Comparison of ENCODE assay signal across 8 cellular contexts in the genomic region with DNA sequence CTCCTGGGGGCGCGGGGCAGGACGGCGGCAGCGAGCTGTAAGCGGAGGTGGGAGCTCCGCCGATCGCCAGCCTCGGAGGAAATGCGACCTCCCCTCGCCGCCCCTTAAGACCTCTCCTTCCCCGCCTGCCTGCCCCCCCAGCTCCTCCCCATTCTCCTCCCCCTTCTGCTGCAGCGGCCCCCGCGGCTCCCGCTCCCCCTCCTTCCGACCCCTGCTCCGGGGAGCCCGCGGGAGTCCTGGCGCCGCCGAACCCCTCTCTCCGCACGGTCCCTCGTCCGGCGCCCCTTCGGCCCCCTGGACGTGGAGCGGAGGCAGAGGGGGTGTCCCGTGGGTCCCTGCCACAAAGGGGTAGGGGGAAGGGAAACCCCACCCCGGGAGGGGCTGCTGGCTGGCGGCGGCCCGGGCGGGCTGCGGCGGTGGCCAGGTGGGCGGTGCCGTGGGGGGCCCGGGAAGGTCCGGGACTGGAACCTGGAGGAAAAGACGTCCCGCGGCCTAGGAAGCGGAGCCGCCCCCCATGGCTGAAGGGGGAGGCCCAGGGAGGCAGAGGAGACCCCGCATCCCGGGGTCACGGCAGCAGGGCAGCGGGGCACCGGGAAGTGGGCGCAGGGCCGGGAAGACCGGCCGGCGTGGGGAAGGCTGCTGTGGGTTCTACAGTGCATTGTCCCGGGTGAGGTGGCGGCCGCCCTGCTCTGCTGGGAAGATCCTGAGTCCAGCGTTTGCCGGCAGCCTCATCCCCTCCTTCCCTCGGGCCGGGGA. TPM values are rescaled to one million over a fixed set of nuclear protein-coding genes. Genes with fewer than 3 reads are reported as not detected.
DNase-seq lines count a peak whose midpoint lies in the region; ATAC-seq and TF ChIP-seq lines count a peak whose summit lies in the region.

A gene with protein sequence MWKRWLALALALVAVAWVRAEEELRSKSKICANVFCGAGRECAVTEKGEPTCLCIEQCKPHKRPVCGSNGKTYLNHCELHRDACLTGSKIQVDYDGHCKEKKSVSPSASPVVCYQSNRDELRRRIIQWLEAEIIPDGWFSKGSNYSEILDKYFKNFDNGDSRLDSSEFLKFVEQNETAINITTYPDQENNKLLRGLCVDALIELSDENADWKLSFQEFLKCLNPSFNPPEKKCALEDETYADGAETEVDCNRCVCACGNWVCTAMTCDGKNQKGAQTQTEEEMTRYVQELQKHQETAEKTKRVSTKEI (minus strand): TSS at position 79 of the 756 bp plus-strand sequence. CDS start 246 bp downstream, outside the sequence.

- no peak for TF ChIP-seq POLR2A in Peyer's patch (IDR thresholded peaks at IDR 0.05)

- H3K4me1 ChIP-seq in Peyer's patch (peaks cover 0 to 7% (median 3%) of the 10 kb centered on the region in 4 donors), endocrine pancreas (ENCODE audit: control insufficient read depth, insufficient read depth, low read length) (no peaks in the 10 kb centered on the region)

- H3K27me3 ChIP-seq in Peyer's patch = no peaks in the 10 kb centered on the region
- no peaks in the 10 kb centered on the region for H3K27me3 ChIP-seq in endocrine pancreas (ENCODE audit: control insufficient read depth, insufficient read depth, low read length)

- H3K9ac ChIP-seq in endocrine pancreas (ENCODE audit: control insufficient read depth, insufficient read depth, low read length) = peak within 1 kb of the TSS; percentile 65

- H3K36me3 ChIP-seq in Peyer's patch (no peaks in the 10 kb centered on the region), endocrine pancreas (ENCODE audit: control insufficient read depth, insufficient read depth, low read length) (no peaks in the 10 kb centered on the region)

- H3K9me3 ChIP-seq in Peyer's patch = no peaks in the 10 kb centered on the region
- no peaks in the 10 kb centered on the region for H3K9me3 ChIP-seq in endocrine pancreas (ENCODE audit: control insufficient read depth, low read length)

- no peak for ATAC-seq in HG03095 (IDR thresholded peaks at IDR 0.05; ENCODE audit: unreplicated experiment)

- DNase-seq in GM03348 (ENCODE audit: low spot score) (peak; percentile 93), Peyer's patch (peak in 2 of 3 donors; percentile 51 to 56), lung microvascular endothelial cell (ENCODE audit: low read depth in 2 of 2) (peak in 1 of 2 donors; percentile 67)
- DNase-seq in central memory CD4-positive, alpha-beta T cell = no peak
- DNase-seq in activated effector memory CD4-positive, alpha-beta T cell treated with Interleukin-2 at 50 U/mL for 16 hours = no peak

- H3K27ac ChIP-seq in Peyer's patch (peak within 1 kb of the TSS; percentile 71 to 96 (median 80)), temporal lobe (ENCODE audit: low read depth, low read length) (peak within 1 kb of the TSS; percentile 9)

- no peak for TF ChIP-seq CTCF in Peyer's patch (IDR thresholded peaks at IDR 0.05)

- H3K4me3 ChIP-seq in Peyer's patch (peak within 1 kb of the TSS; percentile 50 to 67 (median 61)), endocrine pancreas (ENCODE audit: control insufficient read depth, insufficient read depth, low read length) (peak within 1 kb of the TSS; percentile 54)

RNA-seq across cellular contexts. Expression of the gene that starts here (rescaled TPM):
- 10 to 100 TPM; 22.2 to 84.2 (median 59.8) TPM for total RNA-seq in Peyer's patch
- 38.3 and 88.0 TPM in 2 replicates for total RNA-seq in lung microvascular endothelial cell
- total RNA-seq in temporal lobe = 55.1 TPM

Comparison
In these comparisons a context has a peak if more than half of its experiments do, and no peak if none do; other contexts are left out.
1. DNase-seq: peak in GM03348 (single experiment) and Peyer's patch (2 of 3); none in central memory CD4-positive, alpha-beta T cell (single experiment) and activated effector memory CD4-positive, alpha-beta T cell treated with Interleukin-2 at 50 U/mL for 16 hours (single experiment).